8 cellular contexts compared by ENCODE assay signal in the genomic region with DNA sequence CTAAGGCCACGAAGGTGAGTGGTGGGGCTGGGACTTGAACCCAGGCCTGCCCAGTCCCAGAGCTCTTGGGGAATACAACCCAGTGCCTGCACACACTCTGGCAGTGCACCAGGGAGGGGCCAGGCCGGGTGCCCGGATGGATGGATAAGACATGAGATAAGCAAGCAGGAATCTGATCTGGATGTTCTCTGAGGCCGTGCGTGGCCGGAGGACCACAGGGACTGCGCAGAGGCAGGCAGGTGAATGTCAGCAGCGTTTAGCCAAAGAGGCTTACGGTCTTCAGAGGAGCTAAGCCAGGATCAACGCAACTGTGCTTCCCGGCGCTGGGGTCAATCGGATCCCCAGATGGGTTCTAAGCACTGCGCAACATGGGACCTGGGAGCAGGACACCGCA. TPM values are rescaled to one million over a fixed set of nuclear protein-coding genes. Genes with fewer than 3 reads are reported as not detected.
A peak's percentile ranks its signal among the peaks of the same experiment; 100 is the strongest.
DNase-seq lines count a peak whose midpoint lies in the region; ATAC-seq lines count a peak whose summit lies in the region.

No MANE protein-coding gene starts in this region.

- peaks cover 0 to 9% (median 0%) of the 10 kb centered on the region in 3 donors for H3K36me3 Mint-ChIP-seq in CD8-positive, alpha-beta memory T cell
- no peaks in the 10 kb centered on the region for H3K36me3 Mint-ChIP-seq in naive B cell

- no peak for DNase-seq in CD8-positive, alpha-beta memory T cell
- peak; percentile 61 for DNase-seq in NCI-H82 treated with DMSO at 0.1 percent for 48 hours (lab: John Stamatoyannopoulos, UW; ENCODE audit: unreplicated experiment)
- DNase-seq in dermis blood vessel endothelial cell = peak; percentile 50
- no peak for DNase-seq in naive B cell
- DNase-seq in NCI-H1417 treated with DMSO at 0.1 percent for 48 hours (lab: John Stamatoyannopoulos, UW) = no peak
- DNase-seq in occipital lobe (lab: John Stamatoyannopoulos, UW) = no peak
- DNase-seq in activated CD8-positive, alpha-beta memory T cell treated with anti-CD3 and anti-CD28 coated beads for 24 hours = no peak

- no peaks in the 10 kb centered on the region for H3K36me3 ChIP-seq in CD8-positive, alpha-beta memory T cell (ENCODE audit: insufficient read depth, low read length)

- peaks cover 23% of the 10 kb centered on the region for H3K4me1 ChIP-seq in CD8-positive, alpha-beta memory T cell (ENCODE audit: insufficient read depth, low read length)

- H3K4me3 ChIP-seq in CD8-positive, alpha-beta memory T cell (ENCODE audit: low read length) = no peak overlapping the region

- no peaks in the 10 kb centered on the region for H3K27me3 ChIP-seq in CD8-positive, alpha-beta memory T cell (ENCODE audit: insufficient read depth, low read length, poor library complexity, severe bottlenecking)

- ATAC-seq in naive B cell (ENCODE audit: low read depth in 2 of 2) (no peak), HG03565 (IDR thresholded peaks at IDR 0.05; ENCODE audit: unreplicated experiment) (no peak)

- POLR2A ChIA-PET in CD8-positive, alpha-beta memory T cell (lab: Charles Lee) = no interaction called here

- H3K9me3 Mint-ChIP-seq in CD8-positive, alpha-beta memory T cell = no peaks in the 10 kb centered on the region
- H3K9me3 Mint-ChIP-seq in naive B cell = no peaks in the 10 kb centered on the region

- CTCF ChIA-PET in CD8-positive, alpha-beta memory T cell (lab: Charles Lee) = no interaction called here

- H3K4me3 Mint-ChIP-seq in CD8-positive, alpha-beta memory T cell = peak overlapping the region; percentile 76 to 90 (median 81)
- peak overlapping the region; percentile 77 to 95 (median 94) for H3K4me3 Mint-ChIP-seq in naive B cell

- H3K27me3 Mint-ChIP-seq in CD8-positive, alpha-beta memory T cell = no peaks in the 10 kb centered on the region
- H3K27me3 Mint-ChIP-seq in naive B cell = no peaks in the 10 kb centered on the region

- H3K27ac ChIP-seq in CD8-positive, alpha-beta memory T cell (ENCODE audit: low read depth, low read length) = peak overlapping the region; percentile 77

- peaks cover 38 to 52% (median 42%) of the 10 kb centered on the region in 3 donors for H3K4me1 Mint-ChIP-seq in CD8-positive, alpha-beta memory T cell
- H3K4me1 Mint-ChIP-seq in naive B cell = peaks cover 36 to 59% (median 45%) of the 10 kb centered on the region in 3 donors

- H3K9me3 ChIP-seq in CD8-positive, alpha-beta memory T cell (ENCODE audit: low read length) = no peaks in the 10 kb centered on the region

- H3K27ac Mint-ChIP-seq in CD8-positive, alpha-beta memory T cell = peak overlapping the region; percentile 82 to 96 (median 91)
- H3K27ac Mint-ChIP-seq in naive B cell = peak overlapping the region; percentile 97 to 99 (median 98)

RNA-seq across cellular contexts. Expression of gene ZNF787, which starts 1.5 kb away (rescaled TPM):
- 10 to 100 TPM; 34.7 to 38.7 TPM for total RNA-seq in CD8-positive, alpha-beta memory T cell
- 2.8 TPM for polyA plus RNA-seq in CD8-positive, alpha-beta memory T cell
- total RNA-seq in dermis blood vessel endothelial cell (30.0 and 41.2 TPM in 2 replicates), occipital lobe (14.3 TPM)
- polyA plus RNA-seq in naive B cell (ENCODE audit: low read depth in 6 of 6) = 1 to 10 TPM; 1.4 to 4.7 (median 2.5) TPM

RNA-seq across cellular contexts. Expression of gene ZNF444, which starts 21.5 kb away (rescaled TPM):
- 10 to 100 TPM; 24.9 to 26.7 TPM for total RNA-seq in CD8-positive, alpha-beta memory T cell
- polyA plus RNA-seq in CD8-positive, alpha-beta memory T cell = 19.7 TPM
- total RNA-seq in dermis blood vessel endothelial cell = 22.6 and 26.3 TPM in 2 replicates
- polyA plus RNA-seq in naive B cell (ENCODE audit: low read depth in 6 of 6) = 10 to 100 TPM in 5 of 6 donors, 1 to 10 TPM in 1; 9.7 to 24.6 (median 13.1) TPM
- 11.1 TPM for total RNA-seq in occipital lobe

RNA-seq across cellular contexts. Expression of gene GALP, which starts 56.2 kb away (rescaled TPM):
- total RNA-seq in CD8-positive, alpha-beta memory T cell = not detected
- not detected for polyA plus RNA-seq in CD8-positive, alpha-beta memory T cell
- total RNA-seq in dermis blood vessel endothelial cell = not detected in 2 replicates
- polyA plus RNA-seq in naive B cell (ENCODE audit: low read depth in 6 of 6) = not detected
- total RNA-seq in occipital lobe = not detected

Comparison
In these comparisons a context has a peak if more than half of its experiments do, and no peak if none do; other contexts are left out.
1. DNase-seq: peak in NCI-H82 treated with DMSO at 0.1 percent for 48 hours (single experiment) and dermis blood vessel endothelial cell (single experiment); none in CD8-positive, alpha-beta memory T cell (0 of 5), naive B cell (single experiment), NCI-H1417 treated with DMSO at 0.1 percent for 48 hours (single experiment), occipital lobe (single experiment) and activated CD8-positive, alpha-beta memory T cell treated with anti-CD3 and anti-CD28 coated beads for 24 hours (single experiment).